ENCODE assay signal across 18 cellular contexts in the genomic region with DNA sequence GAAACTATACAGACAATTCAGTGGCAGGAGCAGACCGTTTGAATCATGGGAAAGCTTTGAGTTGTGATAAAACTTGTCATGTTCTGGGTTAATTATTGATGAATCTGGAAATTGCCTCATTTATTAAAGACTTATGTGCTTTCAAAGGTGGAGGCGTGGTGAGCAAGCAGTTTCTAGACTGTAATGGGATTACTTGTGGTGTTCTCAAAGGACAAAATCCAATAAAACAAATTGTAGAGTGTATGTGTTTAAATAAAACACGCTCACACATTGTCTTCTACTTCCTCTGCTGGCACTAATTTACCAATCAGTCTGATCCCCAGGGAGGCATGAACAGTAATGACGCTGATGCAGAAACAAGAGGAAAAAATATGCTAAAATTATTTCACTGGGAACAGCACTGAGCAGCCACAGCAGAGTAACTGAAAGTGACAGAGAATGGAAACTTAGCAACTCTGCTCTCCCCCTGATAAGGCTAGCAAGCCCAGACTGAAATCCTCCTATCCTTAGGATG. TPM values are rescaled to one million over a fixed set of nuclear protein-coding genes. Genes with fewer than 3 reads are reported as not detected.
DNase-seq lines count a peak whose midpoint lies in the region; ATAC-seq and TF ChIP-seq lines count a peak whose summit lies in the region.
"Had no signal": no experiment of that assay in that cellular context is flagged by ENCODE, and none has a peak within 500 bp of the region (broad histone marks: within the 10 kb centered on the region; RNA-seq: fewer than 3 reads in every experiment).

No MANE protein-coding gene starts in this region.

- H3K4me1 ChIP-seq in left ventricle myocardium inferior, result peaks cover 64% of the 10 kb centered on the region

- H3K27ac ChIP-seq in left ventricle myocardium inferior (replicated peaks), result no peak overlapping the region
- H3K27ac ChIP-seq: SJSA1 had no signal

- H3K4me3 ChIP-seq in left ventricle myocardium inferior, result no peak overlapping the region
- H3K4me3 ChIP-seq: esophagus squamous epithelium, SJSA1 had no signal

- TF ChIP-seq CTCF in left ventricle myocardium inferior (IDR thresholded peaks at IDR 0.05; ENCODE audit: borderline replicate concordance), result no peak

- H3K36me3 Mint-ChIP-seq in activated T-helper 17 cell treated with anti-CD3 and anti-CD28 coated beads, Interleukin-2, amount 50 U/mL, for 72 hours (ENCODE audit: low read depth), result no peaks in the 10 kb centered on the region
- no peaks in the 10 kb centered on the region for H3K36me3 Mint-ChIP-seq in activated CD4-positive, alpha-beta memory T cell treated with anti-CD3 and anti-CD28 coated beads, Interleukin-2, amount 10 ng/mL, durations not matched to agents 7 days and 5 days (ENCODE audit: low read depth)

- H3K36me3 ChIP-seq in left ventricle myocardium inferior, result no peaks in the 10 kb centered on the region

- no peaks in the 10 kb centered on the region for H3K9me3 ChIP-seq in left ventricle myocardium inferior (replicated peaks)
- H3K9me3 ChIP-seq: esophagus squamous epithelium, SJSA1 had no signal

- H3K4me1 Mint-ChIP-seq in activated T-helper 17 cell treated with anti-CD3 and anti-CD28 coated beads, Interleukin-2, amount 50 U/mL, for 72 hours, result no peaks in the 10 kb centered on the region
- no peaks in the 10 kb centered on the region for H3K4me1 Mint-ChIP-seq in activated CD4-positive, alpha-beta memory T cell treated with anti-CD3 and anti-CD28 coated beads, Interleukin-2, amount 10 ng/mL, durations not matched to agents 7 days and 5 days

- H3K27ac Mint-ChIP-seq in activated T-helper 17 cell treated with anti-CD3 and anti-CD28 coated beads, Interleukin-2, amount 50 U/mL, for 72 hours, result no peak overlapping the region
- H3K27ac Mint-ChIP-seq in activated CD4-positive, alpha-beta memory T cell treated with anti-CD3 and anti-CD28 coated beads, Interleukin-2, amount 10 ng/mL, durations not matched to agents 7 days and 5 days, result no peak overlapping the region

- intact Hi-C loops in left cardiac atrium (cut with DNase I) (no loop called here), left ventricle myocardium inferior (cut with micrococcal nuclease) (no loop called here)

- H3K27me3 Mint-ChIP-seq in activated T-helper 17 cell treated with anti-CD3 and anti-CD28 coated beads, Interleukin-2, amount 50 U/mL, for 72 hours, result peaks cover 6% of the 10 kb centered on the region
- H3K27me3 Mint-ChIP-seq in activated CD4-positive, alpha-beta memory T cell treated with anti-CD3 and anti-CD28 coated beads, Interleukin-2, amount 10 ng/mL, durations not matched to agents 7 days and 5 days, result peaks cover 8% of the 10 kb centered on the region

- no peak overlapping the region for H3K4me3 Mint-ChIP-seq in activated T-helper 17 cell treated with anti-CD3 and anti-CD28 coated beads, Interleukin-2, amount 50 U/mL, for 72 hours
- H3K4me3 Mint-ChIP-seq in activated CD4-positive, alpha-beta memory T cell treated with anti-CD3 and anti-CD28 coated beads, Interleukin-2, amount 10 ng/mL, durations not matched to agents 7 days and 5 days, result no peak overlapping the region

- H3K9me3 Mint-ChIP-seq in activated T-helper 17 cell treated with anti-CD3 and anti-CD28 coated beads, Interleukin-2, amount 50 U/mL, for 72 hours, result no peaks in the 10 kb centered on the region
- H3K9me3 Mint-ChIP-seq in activated CD4-positive, alpha-beta memory T cell treated with anti-CD3 and anti-CD28 coated beads, Interleukin-2, amount 10 ng/mL, durations not matched to agents 7 days and 5 days, result no peaks in the 10 kb centered on the region

- no peaks in the 10 kb centered on the region for H3K27me3 ChIP-seq in left ventricle myocardium inferior (ENCODE audit: low read depth)
- H3K27me3 ChIP-seq: esophagus squamous epithelium, SJSA1 had no signal

- POLR2A ChIA-PET in activated CD4-positive, alpha-beta memory T cell treated with anti-CD3 and anti-CD28 coated beads, Interleukin-2, amount 10 ng/mL, durations not matched to agents 7 days and 5 days (lab: Charles Lee), result no interaction called here

- CTCF ChIA-PET in activated CD4-positive, alpha-beta memory T cell treated with anti-CD3 and anti-CD28 coated beads, Interleukin-2, amount 10 ng/mL, durations not matched to agents 7 days and 5 days (lab: Charles Lee), result no interaction called here

- DNase-seq in left cardiac atrium (no peak), left ventricle myocardium inferior (no peak), OCI-M1 (lab: John Stamatoyannopoulos, UW) (peak; percentile 7), left lobe of liver (ENCODE audit: low spot score) (no peak), T-helper 2 cell (no peak)
- DNase-seq in activated CD4-positive, alpha-beta memory T cell treated with anti-CD3 and anti-CD28 coated beads, Interleukin-2, amount 10 ng/mL, durations not matched to agents 7 days and 5 days, result no peak
- DNase-seq: activated CD4-positive, alpha-beta T cell treated with anti-CD3 and anti-CD28 coated beads for 1 hour; activated effector memory CD4-positive, alpha-beta T cell treated with Interleukin-2 at 50 U/mL for 16 hours; esophagus squamous epithelium; GDM1; HCEC 1CT; KG1; kidney; NCI-H510A; posterior cingulate gyrus had no signal

- ATAC-seq in left cardiac atrium (peak; percentile 25 to 58), left lobe of liver (peak; percentile 74), GM19455 (IDR thresholded peaks at IDR 0.05; ENCODE audit: unreplicated experiment) (no peak)
- no peak for ATAC-seq in activated T-helper 17 cell treated with anti-CD3 and anti-CD28 coated beads, Interleukin-2, amount 50 U/mL, for 72 hours (replicated peaks)

RNA-seq across cellular contexts. Expression of a gene that starts 25.0 kb away (rescaled TPM):
- total RNA-seq in left cardiac atrium (10 to 100 TPM; 23.1 to 29.7 TPM), left ventricle myocardium inferior (29.6 TPM), left lobe of liver (19.1 TPM)
- total RNA-seq in activated T-helper 17 cell treated with anti-CD3 and anti-CD28 coated beads, Interleukin-2, amount 50 U/mL, for 72 hours, result under 1 TPM; 0.13 to 0.24 TPM
- total RNA-seq in activated CD4-positive, alpha-beta memory T cell treated with anti-CD3 and anti-CD28 coated beads, Interleukin-2, amount 10 ng/mL, durations not matched to agents 7 days and 5 days, result under 1 TPM; 0.15 to 0.18 TPM

Comparison
In these comparisons a context has a peak if more than half of its experiments do, and no peak if none do; other contexts are left out.
1. ATAC-seq: peak in left cardiac atrium (2 of 2) and left lobe of liver (single experiment); none in activated T-helper 17 cell treated with anti-CD3 and anti-CD28 coated beads, Interleukin-2, amount 50 U/mL, for 72 hours (single experiment) and GM19455 (single experiment).
2. RNA of a gene that starts 25.0 kb away (total RNA-seq): 23.1 to 29.7 TPM in left cardiac atrium, 29.6 TPM in left ventricle myocardium inferior (single experiment) and 19.1 TPM in left lobe of liver (single experiment); 0.13 to 0.24 TPM in activated T-helper 17 cell treated with anti-CD3 and anti-CD28 coated beads, Interleukin-2, amount 50 U/mL, for 72 hours and 0.15 to 0.18 TPM in activated CD4-positive, alpha-beta memory T cell treated with anti-CD3 and anti-CD28 coated beads, Interleukin-2, amount 10 ng/mL, durations not matched to agents 7 days and 5 days; every median in the first group is over 10 times any median in the second.